Comparison of ENCODE assay signal across 25 cellular contexts in the genomic region with DNA sequence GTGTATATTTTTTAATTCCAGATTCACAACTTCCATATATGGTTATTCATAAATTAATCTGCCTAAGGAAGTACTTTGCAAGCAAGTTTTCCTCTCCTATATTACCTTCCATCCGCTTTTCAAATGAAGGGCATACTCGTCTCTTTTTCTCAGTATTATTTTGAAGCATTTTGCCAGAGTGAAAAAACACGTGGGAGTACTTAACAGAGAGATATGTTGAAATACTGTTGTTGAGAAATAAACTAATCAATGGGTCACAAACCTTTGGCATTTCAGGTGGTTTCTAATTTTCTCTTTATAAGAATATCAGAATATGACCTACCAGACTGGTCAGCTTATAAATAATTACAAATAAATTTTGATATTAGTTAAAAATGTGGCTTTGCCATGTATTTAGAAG.
"Had no signal": no experiment of that assay in that cellular context is flagged by ENCODE, and none has a peak within 500 bp of the region (broad histone marks: within the 10 kb centered on the region; RNA-seq: fewer than 3 reads in every experiment).

No MANE protein-coding gene starts in this region.

- H3K4me3 ChIP-seq: neural progenitor cell, ovary, psoas muscle, sigmoid colon, stomach, thoracic aorta, thyroid gland, tibial nerve, upper lobe of left lung, vagina had no signal

- H3K4me2 ChIP-seq: neural progenitor cell had no signal

- H3K36me3 ChIP-seq: neural progenitor cell, ovary, sigmoid colon, stomach, thoracic aorta, thyroid gland, tibial nerve, upper lobe of left lung, vagina had no signal

- H3K27me3 ChIP-seq: neural progenitor cell, ovary, sigmoid colon, stomach, thyroid gland, tibial nerve, upper lobe of left lung, vagina had no signal

- H3K9me3 ChIP-seq: ovary, psoas muscle, sigmoid colon, stomach, thoracic aorta, thyroid gland, tibial nerve, upper lobe of left lung, vagina had no signal

- H2AFZ ChIP-seq: neural progenitor cell, parathyroid adenoma had no signal

- H3K79me2 ChIP-seq: parathyroid adenoma had no signal

- FAIRE-seq: small intestine, urothelium cell line had no signal

- DNase-seq: natural killer cell; occipital lobe; ovary; posterior cingulate gyrus; psoas muscle; right cardiac atrium; sigmoid colon; small intestine; stimulated activated CD4-positive, alpha-beta T cell treated with anti-CD3 and anti-CD28 coated beads, Interleukin-15, amount 100 ng/mL, for 24 hours; stimulated activated CD4-positive, alpha-beta T cell treated with anti-CD3 and anti-CD28 coated beads, Interleukin-2, amount 100 ng/mL, for 24 hours; stimulated activated CD4-positive, alpha-beta T cell treated with anti-CD3 and anti-CD28 coated beads, Interleukin-2, amount 100 ng/mL, for 48 hours; stimulated activated CD4-positive, alpha-beta T cell treated with anti-CD3 and anti-CD28 coated beads, Interleukin-4, amount 100 ng/mL, for 24 hours; stimulated activated naive B cell treated with anti-CD40 and anti-IgM and Interleukin-4, amounts not matched to agents 10 μg/mL and 1 μg/mL and 100 μg/mL, for 72 hours; stimulated activated naive CD4-positive, alpha-beta T cell treated with Interleukin-2 at 50 U/mL for 16 hours; stomach; thyroid gland; trophoblast cell; upper lobe of left lung had no signal

- H3K27ac ChIP-seq: neural progenitor cell, ovary, parathyroid adenoma, psoas muscle, sigmoid colon, stomach, thoracic aorta, thyroid gland, tibial nerve, upper lobe of left lung, vagina had no signal

- H3K9ac ChIP-seq: neural progenitor cell, parathyroid adenoma had no signal

- ATAC-seq: natural killer cell; psoas muscle; right cardiac atrium; stimulated activated effector memory CD8-positive, alpha-beta T cell treated with anti-CD3 and anti-CD28 coated beads, Interleukin-12 subunit alpha, Interleukin-12 subunit beta, amount 100 ng/mL, for 72 hours; stimulated activated naive B cell treated with anti-CD40 and anti-IgM and Interleukin-4, amounts not matched to agents 10 μg/mL and 1 μg/mL and 100 μg/mL, for 72 hours had no signal

- H3K4me1 ChIP-seq: neural progenitor cell, parathyroid adenoma, psoas muscle, stomach, thyroid gland, upper lobe of left lung, vagina had no signal
